17 cellular contexts compared by ENCODE assay signal in the genomic region with DNA sequence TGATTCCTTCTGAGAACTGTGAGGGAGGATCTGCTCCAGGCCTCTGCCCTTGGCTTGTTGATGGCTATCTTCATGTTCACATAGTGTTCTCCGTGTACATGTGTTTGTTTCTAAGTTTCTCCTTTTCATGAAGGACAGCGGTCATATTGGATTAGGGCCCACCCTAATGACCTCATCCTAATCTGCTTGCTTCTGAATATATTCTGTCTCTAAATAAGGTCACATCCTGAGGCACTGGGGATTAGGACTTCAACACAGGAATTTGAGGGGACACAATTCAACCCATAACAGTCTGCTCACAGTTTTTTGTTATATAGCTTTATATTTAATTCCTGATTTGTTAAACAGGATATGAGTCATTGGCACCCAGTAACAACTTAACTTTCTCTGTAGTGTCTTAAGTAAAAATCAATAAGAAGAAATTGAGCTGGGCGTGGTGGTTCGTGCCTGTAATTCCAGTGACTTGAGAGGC. TPM values are rescaled to one million over a fixed set of nuclear protein-coding genes. Genes with fewer than 3 reads are reported as not detected.
DNase-seq lines count a peak whose midpoint lies in the region; ATAC-seq, FAIRE-seq and TF ChIP-seq lines count a peak whose summit lies in the region.
"Had no signal": no experiment of that assay in that cellular context is flagged by ENCODE, and none has a peak within 500 bp of the region (broad histone marks: within the 10 kb centered on the region; RNA-seq: fewer than 3 reads in every experiment).

No MANE protein-coding gene starts in this region.

- H3F3A ChIP-seq in GM23248 (ENCODE audit: insufficient read depth) (no peaks in the 10 kb centered on the region), MM.1S (ENCODE audit: insufficient read depth, low read length) (no peaks in the 10 kb centered on the region)

- no peak for ATAC-seq in right lobe of liver
- ATAC-seq: activated CD4-positive, CD25-positive, alpha-beta regulatory T cell treated with anti-CD3 and anti-CD28 coated beads, Interleukin-2, amount 50 U/mL, for 24 hours; effector memory CD8-positive, alpha-beta T cell had no signal

- TF ChIP-seq POLR2A in right lobe of liver (IDR thresholded peaks at IDR 0.05), result no peak

- DNase-seq in GM23248 (peak; percentile 17), MV-4-11 (lab: John Stamatoyannopoulos, UW) (peak; percentile 53), bronchial epithelial cell (ENCODE audit: low read depth) (peak; percentile 50), inferior parietal cortex (ENCODE audit: extremely low spot score) (peak; percentile 1), right lobe of liver (no peak), dorsolateral prefrontal cortex (no peak), D721Med (ENCODE audit: insufficient read length, low spot score) (no peak), MM.1S (no peak)
- DNase-seq: activated T-cell treated with anti-CD3 and anti-CD28 coated beads, Interleukin-2, amount 50 U/mL, for 24 hours; effector memory CD8-positive, alpha-beta T cell; GDM1; NCI-H2029 treated with DMSO at 0.1 percent for 48 hours; spleen; substantia nigra had no signal

- 93 to 98% methylated on average over 4 of the region's 4 CpGs for WGBS in GM23248 (ENCODE audit: low coverage in 1 of 2, low lambda C conversion rate in 2 of 2, missing lambda C conversion rate in 2 of 2), 2 experiments
- 71% methylated on average over 4 of the region's 4 CpGs for WGBS in right lobe of liver (ENCODE audit: insufficient coverage, low coverage, low lambda C conversion rate, missing lambda C conversion rate)

- H3K4me3 ChIP-seq in GM23248 (no peak overlapping the region), bronchial epithelial cell (ENCODE audit: low read depth, low read length) (no peak overlapping the region), right lobe of liver (no peak overlapping the region), dorsolateral prefrontal cortex (no peak overlapping the region), MM.1S (ENCODE audit: low read length) (no peak overlapping the region)
- H3K4me3 ChIP-seq: spleen had no signal

- in situ Hi-C loops in GM23248 (cut with MboI), result no loop called here

- H3K36me3 ChIP-seq in GM23248 (ENCODE audit: low read depth) (no peaks in the 10 kb centered on the region), bronchial epithelial cell (ENCODE audit: control insufficient read depth, insufficient read depth, low read length) (no peaks in the 10 kb centered on the region), right lobe of liver (no peaks in the 10 kb centered on the region), MM.1S (replicated peaks; ENCODE audit: insufficient read depth, low read length) (no peaks in the 10 kb centered on the region)
- H3K36me3 ChIP-seq: neutrophil had no signal

- H3K27me3 ChIP-seq in GM23248 (replicated peaks; ENCODE audit: insufficient read depth), result no peaks in the 10 kb centered on the region
- no peaks in the 10 kb centered on the region for H3K27me3 ChIP-seq in bronchial epithelial cell (ENCODE audit: control insufficient read depth, insufficient read depth, low read length)
- no peaks in the 10 kb centered on the region for H3K27me3 ChIP-seq in right lobe of liver
- H3K27me3 ChIP-seq in dorsolateral prefrontal cortex, result peaks cover 0 to 34% (median 3%) of the 10 kb centered on the region in 45 donors
- no peaks in the 10 kb centered on the region for H3K27me3 ChIP-seq in MM.1S (replicated peaks; ENCODE audit: insufficient read depth, low read length)
- H3K27me3 ChIP-seq: neutrophil, spleen had no signal

- H3K27ac ChIP-seq in GM23248 (no peak overlapping the region), right lobe of liver (no peak overlapping the region), dorsolateral prefrontal cortex (no peak overlapping the region), MM.1S (ENCODE audit: low read length) (no peak overlapping the region)
- H3K27ac ChIP-seq: neutrophil had no signal

- H2AFZ ChIP-seq in GM23248 (no peak overlapping the region), MM.1S (ENCODE audit: low read length) (no peak overlapping the region)

- no peaks in the 10 kb centered on the region for H3K4me1 ChIP-seq in GM23248 (ENCODE audit: insufficient read depth)
- no peaks in the 10 kb centered on the region for H3K4me1 ChIP-seq in right lobe of liver
- no peaks in the 10 kb centered on the region for H3K4me1 ChIP-seq in MM.1S (ENCODE audit: low read length)
- H3K4me1 ChIP-seq: spleen had no signal

- no peaks in the 10 kb centered on the region for H4K20me1 ChIP-seq in GM23248 (ENCODE audit: insufficient read depth)
- no peaks in the 10 kb centered on the region for H4K20me1 ChIP-seq in MM.1S (ENCODE audit: insufficient read depth, low read length)

- H3K9me2 ChIP-seq in GM23248 (ENCODE audit: insufficient read depth) (no peaks in the 10 kb centered on the region), MM.1S (replicated peaks; ENCODE audit: insufficient read depth, low read length) (no peaks in the 10 kb centered on the region)

- H3K9ac ChIP-seq in GM23248 (no peak overlapping the region), MM.1S (ENCODE audit: low read length) (no peak overlapping the region)

- no peaks in the 10 kb centered on the region for H3K79me2 ChIP-seq in GM23248 (ENCODE audit: insufficient read depth)
- no peaks in the 10 kb centered on the region for H3K79me2 ChIP-seq in MM.1S (ENCODE audit: low read length)

- H3K4me2 ChIP-seq in GM23248 (ENCODE audit: unreplicated experiment) (no peak overlapping the region), MM.1S (ENCODE audit: low read depth, low read length) (no peak overlapping the region)

- FAIRE-seq in bronchial epithelial cell (lab: Jason Lieb, UNC) (no peak), D721Med (lab: Jason Lieb, UNC) (no peak)
- FAIRE-seq: GM18507 had no signal

- no peaks in the 10 kb centered on the region for H3K9me3 ChIP-seq in GM23248 (ENCODE audit: low read depth)
- no peaks in the 10 kb centered on the region for H3K9me3 ChIP-seq in right lobe of liver
- H3K9me3 ChIP-seq in MM.1S (replicated peaks; ENCODE audit: insufficient read depth, low read length), result no peaks in the 10 kb centered on the region
- H3K9me3 ChIP-seq: neutrophil, spleen had no signal

- no peak for TF ChIP-seq CTCF in bronchial epithelial cell (IDR thresholded peaks at IDR 0.05; ENCODE audit: insufficient read depth, low read length, severe bottlenecking)
- no peak for TF ChIP-seq CTCF in right lobe of liver (IDR thresholded peaks at IDR 0.05)
- no peak for TF ChIP-seq CTCF in dorsolateral prefrontal cortex (IDR thresholded peaks at IDR 0.05 in 54 of 56, conservative IDR thresholded peaks at IDR 0.05 in 2 of 56; ENCODE audit: low read depth in 1 of 56, partially characterized antibody in 56 of 56)
- no peak for TF ChIP-seq CTCF in D721Med (IDR thresholded peaks at IDR 0.05; ENCODE audit: insufficient read depth, missing control alignments)
- TF ChIP-seq CTCF in MM.1S (IDR thresholded peaks at IDR 0.05; ENCODE audit: low read length), result no peak

- intact Hi-C loops in right lobe of liver (cut with DNase I) (no loop called here), dorsolateral prefrontal cortex (cut with DNase I) (no loop called here)

RNA-seq across cellular contexts. Expression of gene PABIR2, which starts 39.5 kb away (rescaled TPM):
- 4.1 and 7.2 TPM in 2 replicates for total RNA-seq in GM23248 (2014; rRNA removed; shearing (Covaris generic))
- 3.3 and 3.4 TPM in 2 replicates for polyA plus RNA-seq in GM23248 (2016; fragmentation: Nextera tagmentation; extraction: Ambion mirVana)
- total RNA-seq in bronchial epithelial cell, result 6.8 and 7.2 TPM in 2 replicates
- total RNA-seq in right lobe of liver, result 1 to 10 TPM; 3.1 to 6.4 (median 4.2) TPM
- 10 to 100 TPM; 20.9 to 39.4 (median 29.9) TPM for total RNA-seq in dorsolateral prefrontal cortex

Comparison
In these comparisons a context has a peak if more than half of its experiments do, and no peak if none do; other contexts are left out.
1. DNase-seq: peak in GM23248 (single experiment), MV-4-11 (single experiment), bronchial epithelial cell (single experiment) and inferior parietal cortex (single experiment); none in right lobe of liver (0 of 3), dorsolateral prefrontal cortex (0 of 10), D721Med (single experiment) and MM.1S (single experiment).